15 cellular contexts compared by ENCODE assay signal in genomic region chr5:79983618-79984017, GRCh38. TPM values are rescaled to one million over a fixed set of nuclear protein-coding genes. Genes with fewer than 3 reads are reported as not detected.
DNase-seq lines count a peak whose midpoint lies in the region; ATAC-seq and TF ChIP-seq lines count a peak whose summit lies in the region.
"Had no signal": no experiment of that assay in that cellular context is flagged by ENCODE, and none has a peak within 500 bp of the region (broad histone marks: within the 10 kb centered on the region; RNA-seq: fewer than 3 reads in every experiment).

No MANE protein-coding gene starts in this region.

- peaks cover 15 to 66% of the 10 kb centered on the region in 2 donors for H3K36me3 Mint-ChIP-seq in activated naive CD4-positive, alpha-beta T cell treated with anti-CD3 and anti-CD28 coated beads, Interleukin-2, amount 50 U/mL, for 72 hours
- peaks cover 71% of the 10 kb centered on the region for H3K36me3 Mint-ChIP-seq in activated naive CD8-positive, alpha-beta T cell treated with anti-CD3 and anti-CD28 coated beads for 36 hours
- H3K36me3 Mint-ChIP-seq in stimulated activated naive B cell treated with anti-CD40 and anti-IgM and Interleukin-4, amounts not matched to agents 10 μg/mL and 1 μg/mL and 100 μg/mL, for 72 hours, result peaks cover 62 to 75% of the 10 kb centered on the region in 2 donors

- peak overlapping the region in 1 of 2 donors; percentile 85 for H3K27ac Mint-ChIP-seq in activated naive CD4-positive, alpha-beta T cell treated with anti-CD3 and anti-CD28 coated beads, Interleukin-2, amount 50 U/mL, for 72 hours
- peak overlapping the region; percentile 90 for H3K27ac Mint-ChIP-seq in activated naive CD8-positive, alpha-beta T cell treated with anti-CD3 and anti-CD28 coated beads for 36 hours
- no peak overlapping the region for H3K27ac Mint-ChIP-seq in stimulated activated naive B cell treated with anti-CD40 and anti-IgM and Interleukin-4, amounts not matched to agents 10 μg/mL and 1 μg/mL and 100 μg/mL, for 72 hours
- H3K27ac Mint-ChIP-seq: IgD-negative memory B cell had no signal

- H3K9me3 Mint-ChIP-seq in activated naive CD4-positive, alpha-beta T cell treated with anti-CD3 and anti-CD28 coated beads, Interleukin-2, amount 50 U/mL, for 72 hours, result no peaks in the 10 kb centered on the region
- no peaks in the 10 kb centered on the region for H3K9me3 Mint-ChIP-seq in activated naive CD8-positive, alpha-beta T cell treated with anti-CD3 and anti-CD28 coated beads for 36 hours
- H3K9me3 Mint-ChIP-seq in stimulated activated naive B cell treated with anti-CD40 and anti-IgM and Interleukin-4, amounts not matched to agents 10 μg/mL and 1 μg/mL and 100 μg/mL, for 72 hours, result no peaks in the 10 kb centered on the region
- H3K9me3 Mint-ChIP-seq: CD4-positive, alpha-beta T cell had no signal

- peak; percentile 36 to 89 for ATAC-seq in activated naive CD4-positive, alpha-beta T cell treated with anti-CD3 and anti-CD28 coated beads, Interleukin-2, amount 50 U/mL, for 72 hours
- no peak for ATAC-seq in psoas muscle
- no peak for ATAC-seq in stimulated activated naive B cell treated with anti-CD40 and anti-IgM and Interleukin-4, amounts not matched to agents 10 μg/mL and 1 μg/mL and 100 μg/mL, for 72 hours (replicated peaks)

- peaks cover 3 to 98% of the 10 kb centered on the region in 2 donors for H3K36me3 ChIP-seq in psoas muscle (ENCODE audit: insufficient read depth in 1 of 2, low read depth in 1 of 2)
- H3K36me3 ChIP-seq: HAP-1 had no signal

- no peaks in the 10 kb centered on the region for H3K27me3 Mint-ChIP-seq in activated naive CD8-positive, alpha-beta T cell treated with anti-CD3 and anti-CD28 coated beads for 36 hours
- no peaks in the 10 kb centered on the region for H3K27me3 Mint-ChIP-seq in stimulated activated naive B cell treated with anti-CD40 and anti-IgM and Interleukin-4, amounts not matched to agents 10 μg/mL and 1 μg/mL and 100 μg/mL, for 72 hours
- H3K27me3 Mint-ChIP-seq: CD4-positive, alpha-beta T cell; IgD-negative memory B cell had no signal

- no peak overlapping the region for H3K27ac ChIP-seq in psoas muscle

- no peak for DNase-seq in activated naive CD4-positive, alpha-beta T cell treated with anti-CD3 and anti-CD28 coated beads, Interleukin-2, amount 50 U/mL, for 72 hours (ENCODE audit: low spot score in 2 of 2)
- DNase-seq in activated naive CD4-positive, alpha-beta T cell treated with anti-CD3 and anti-CD28 coated beads, Interleukin-2, amount 50 U/mL, for 16 hours, result no peak
- peak; percentile 90 for DNase-seq in MV-4-11 (lab: John Stamatoyannopoulos, UW)
- no peak for DNase-seq in activated naive CD8-positive, alpha-beta T cell treated with anti-CD3 and anti-CD28 coated beads for 36 hours
- no peak for DNase-seq in NCI-H345 treated with DMSO at 0.1 percent for 48 hours (lab: John Stamatoyannopoulos, UW; ENCODE audit: unreplicated experiment)
- DNase-seq in psoas muscle, result no peak
- DNase-seq in stimulated activated naive B cell treated with anti-CD40 and anti-IgM and Interleukin-4, amounts not matched to agents 10 μg/mL and 1 μg/mL and 100 μg/mL, for 72 hours, result no peak
- DNase-seq: BE2C; CD4-positive, alpha-beta T cell; NCI-H187 treated with DMSO at 0.1 percent for 48 hours; NCI-H345; NCI-H69; SHP77 treated with DMSO at 0.1 percent for 48 hours had no signal

- H3K4me1 Mint-ChIP-seq in activated naive CD8-positive, alpha-beta T cell treated with anti-CD3 and anti-CD28 coated beads for 36 hours, result peaks cover 64% of the 10 kb centered on the region
- peaks cover 9 to 21% of the 10 kb centered on the region in 2 donors for H3K4me1 Mint-ChIP-seq in stimulated activated naive B cell treated with anti-CD40 and anti-IgM and Interleukin-4, amounts not matched to agents 10 μg/mL and 1 μg/mL and 100 μg/mL, for 72 hours

- 85 to 92% (median 87%) methylated on average over 7 of the region's 7 CpGs for WGBS in psoas muscle, 3 donors

- no peaks in the 10 kb centered on the region for H3K27me3 ChIP-seq in psoas muscle (ENCODE audit: insufficient read depth in 3 of 3, low read length in 2 of 3)
- H3K27me3 ChIP-seq: BE2C had no signal

- no peak overlapping the region for H3K4me3 ChIP-seq in psoas muscle
- H3K4me3 ChIP-seq: HAP-1 had no signal

- H3K4me1 ChIP-seq in psoas muscle, result no peaks in the 10 kb centered on the region
- H3K4me1 ChIP-seq: BE2C, HAP-1 had no signal

- no peak for TF ChIP-seq CTCF in psoas muscle (IDR thresholded peaks at IDR 0.05)

- intact Hi-C loops in psoas muscle (cut with DNase I), result loop anchor here in 1 of 2 donors (10.0 kb wide), 1 partner anchor 239 kb away; no protein-coding TSS in a partner anchor

- H3K4me3 Mint-ChIP-seq in activated naive CD8-positive, alpha-beta T cell treated with anti-CD3 and anti-CD28 coated beads for 36 hours, result no peak overlapping the region
- H3K4me3 Mint-ChIP-seq in stimulated activated naive B cell treated with anti-CD40 and anti-IgM and Interleukin-4, amounts not matched to agents 10 μg/mL and 1 μg/mL and 100 μg/mL, for 72 hours, result no peak overlapping the region
- H3K4me3 Mint-ChIP-seq: CD4-positive, alpha-beta T cell; IgD-negative memory B cell had no signal

- H3K9me3 ChIP-seq in psoas muscle, result no peaks in the 10 kb centered on the region
- H3K9me3 ChIP-seq: BE2C, HAP-1 had no signal

RNA-seq across cellular contexts. Expression of gene MTX3, which starts 7.4 kb away (rescaled TPM):
- 10 to 100 TPM; 10.4 to 23.4 TPM for total RNA-seq in activated naive CD4-positive, alpha-beta T cell treated with anti-CD3 and anti-CD28 coated beads, Interleukin-2, amount 50 U/mL, for 72 hours
- 10 to 100 TPM; 15.6 to 16.2 TPM for total RNA-seq in activated naive CD8-positive, alpha-beta T cell treated with anti-CD3 and anti-CD28 coated beads for 36 hours
- 10 to 100 TPM; 10.4 to 16.7 (median 13.1) TPM for total RNA-seq in psoas muscle
- 10 to 100 TPM in 2 of 3 donors, 1 to 10 TPM in 1; 4.8 to 15.6 (median 11.5) TPM for polyA plus RNA-seq in psoas muscle

RNA-seq across cellular contexts. Expression of gene THBS4, which starts 51.5 kb away (rescaled TPM):
- total RNA-seq in activated naive CD4-positive, alpha-beta T cell treated with anti-CD3 and anti-CD28 coated beads, Interleukin-2, amount 50 U/mL, for 72 hours, result 1 to 10 TPM; 2.0 TPM
- under 1 TPM; 0.41 to 0.76 TPM for total RNA-seq in activated naive CD8-positive, alpha-beta T cell treated with anti-CD3 and anti-CD28 coated beads for 36 hours
- 100 to 1,000 TPM in 2 of 4 donors, 10 to 100 TPM in 2; 27.6 to 252 (median 117) TPM for total RNA-seq in psoas muscle
- 10 to 100 TPM; 18.6 to 49.0 (median 31.0) TPM for polyA plus RNA-seq in psoas muscle

Comparison
In these comparisons a context has a peak if more than half of its experiments do, and no peak if none do; other contexts are left out.
1. ATAC-seq: peak in activated naive CD4-positive, alpha-beta T cell treated with anti-CD3 and anti-CD28 coated beads, Interleukin-2, amount 50 U/mL, for 72 hours (2 of 2); none in psoas muscle (0 of 4) and stimulated activated naive B cell treated with anti-CD40 and anti-IgM and Interleukin-4, amounts not matched to agents 10 μg/mL and 1 μg/mL and 100 μg/mL, for 72 hours (0 of 2).
2. RNA of gene THBS4, which starts 51.5 kb away (total RNA-seq): 27.6 to 252 TPM in psoas muscle; 2.0 TPM in activated naive CD4-positive, alpha-beta T cell treated with anti-CD3 and anti-CD28 coated beads, Interleukin-2, amount 50 U/mL, for 72 hours and 0.41 to 0.76 TPM in activated naive CD8-positive, alpha-beta T cell treated with anti-CD3 and anti-CD28 coated beads for 36 hours; every median in the first group is over 4 times any median in the second.